In genomic region chr11:24819863-24820434, GRCh38 we compare ENCODE assay signal across 35 cellular contexts.
"Had no signal": no experiment of that assay in that cellular context is flagged by ENCODE, and none has a peak within 500 bp of the region (broad histone marks: within the 10 kb centered on the region; RNA-seq: fewer than 3 reads in every experiment).

No MANE protein-coding gene starts in this region.

- DNase-seq: activated B cell treated with CpG ODN at 0.5 μM for 24 hours; activated CD4-positive, alpha-beta T cell treated with anti-CD3 and anti-CD28 coated beads for 48 hours; activated CD4-positive, alpha-beta T cell treated with anti-CD3 and anti-CD28 coated beads, Interleukin-2, amount 50 U/mL, for 1 hour; activated CD4-positive, alpha-beta T cell treated with anti-CD3 and anti-CD28 coated beads, Interleukin-2, amount 50 U/mL, for 48 hours; activated CD8-positive, alpha-beta memory T cell treated with anti-CD3 and anti-CD28 coated beads for 24 hours; activated CD8-positive, alpha-beta T cell treated with anti-CD3 and anti-CD28 coated beads for 36 hours; activated effector memory CD4-positive, alpha-beta T cell treated with Interleukin-2 at 50 U/mL for 16 hours; activated gamma-delta T cell treated with Interleukin-2 at 50 U/mL for 16 hours; activated naive CD4-positive, alpha-beta T cell treated with anti-CD3 and anti-CD28 coated beads, Interleukin-2, amount 50 U/mL, for 16 hours; activated naive CD4-positive, alpha-beta T cell treated with Interleukin-2 at 50 U/mL for 16 hours; activated T-cell treated with anti-CD3 and anti-CD28 coated beads, Interleukin-2, amount 50 U/mL, for 4 hours; amniotic stem cell; anterior cingulate cortex; brain microvascular endothelial cell; dorsolateral prefrontal cortex; effector memory CD4-positive, alpha-beta T cell; endodermal cell; erythroblast; gastrocnemius medialis; glutamatergic neuron; heart right ventricle; T-helper 17 cell; T1000; WERI-Rb-1 had no signal

- H3K36me3 ChIP-seq: brain microvascular endothelial cell, esophagus muscularis mucosa, gastrocnemius medialis, heart right ventricle, WERI-Rb-1 had no signal

- FAIRE-seq: astrocyte, bronchial epithelial cell had no signal

- H3K4me1 Mint-ChIP-seq: activated B cell treated with CpG ODN at 0.5 μM for 24 hours; activated T-helper 17 cell treated with anti-CD3 and anti-CD28 coated beads, Interleukin-2, amount 50 U/mL, for 72 hours; central memory CD8-positive, alpha-beta T cell; T-helper 17 cell had no signal

- H3K4me3 ChIP-seq: coronary artery, dorsolateral prefrontal cortex, esophagus muscularis mucosa, gastrocnemius medialis, heart right ventricle had no signal

- H3K4me1 ChIP-seq: esophagus muscularis mucosa, foreskin keratinocyte, gastrocnemius medialis, heart right ventricle had no signal

- H3K27ac ChIP-seq: brain microvascular endothelial cell, coronary artery, dorsolateral prefrontal cortex, esophagus muscularis mucosa, foreskin keratinocyte, gastrocnemius medialis, heart right ventricle, WERI-Rb-1 had no signal

- H3K36me3 Mint-ChIP-seq: activated naive CD8-positive, alpha-beta T cell had no signal

- H3K4me3 Mint-ChIP-seq: activated B cell treated with CpG ODN at 0.5 μM for 24 hours; activated CD8-positive, alpha-beta T cell treated with anti-CD3 and anti-CD28 coated beads for 36 hours; activated naive CD8-positive, alpha-beta T cell; activated T-cell treated with anti-CD3 and anti-CD28 coated beads, Interleukin-2, amount 50 U/mL, for 4 hours; activated T-helper 17 cell treated with anti-CD3 and anti-CD28 coated beads, Interleukin-2, amount 50 U/mL, for 72 hours; central memory CD8-positive, alpha-beta T cell; dendritic cell treated with granulocyte-macrophage colony-stimulating factor and Interleukin-4, amounts not matched to agents 40 ng/mL and 50 ng/mL, for 4 days; endodermal cell; T-helper 17 cell; T-helper 2 cell treated with Interferon-gamma antibody and Interleukin-4, amounts not matched to agents 5 μg/mL and 100 μg/mL, for 36 hours had no signal

- H3K9me3 ChIP-seq: esophagus muscularis mucosa, gastrocnemius medialis, heart right ventricle had no signal

- ATAC-seq: activated CD4-positive, CD25-positive, alpha-beta regulatory T cell treated with anti-CD3 and anti-CD28 coated beads, Interleukin-2, amount 50 U/mL, for 24 hours; activated CD8-positive, alpha-beta T cell treated with anti-CD3 and anti-CD28 coated beads for 36 hours; activated T-cell treated with anti-CD3 and anti-CD28 coated beads, Interleukin-2, amount 50 U/mL, for 4 hours; activated T-helper 17 cell treated with anti-CD3 and anti-CD28 coated beads, Interleukin-2, amount 50 U/mL, for 72 hours; gastrocnemius medialis; heart right ventricle; T-helper 17 cell had no signal

- H3K27me3 Mint-ChIP-seq: activated B cell treated with CpG ODN at 0.5 μM for 24 hours; activated CD8-positive, alpha-beta T cell treated with anti-CD3 and anti-CD28 coated beads for 36 hours; activated naive CD8-positive, alpha-beta T cell; activated T-helper 17 cell treated with anti-CD3 and anti-CD28 coated beads, Interleukin-2, amount 50 U/mL, for 72 hours; central memory CD8-positive, alpha-beta T cell; dendritic cell treated with granulocyte-macrophage colony-stimulating factor and Interleukin-4, amounts not matched to agents 40 ng/mL and 50 ng/mL, for 4 days; T-helper 17 cell had no signal

- H3K27ac Mint-ChIP-seq: activated B cell treated with CpG ODN at 0.5 μM for 24 hours; activated CD8-positive, alpha-beta T cell treated with anti-CD3 and anti-CD28 coated beads for 36 hours; activated naive CD8-positive, alpha-beta T cell; activated T-helper 17 cell treated with anti-CD3 and anti-CD28 coated beads, Interleukin-2, amount 50 U/mL, for 72 hours; endodermal cell; T-helper 17 cell; T-helper 2 cell treated with Interferon-gamma antibody and Interleukin-4, amounts not matched to agents 5 μg/mL and 100 μg/mL, for 36 hours had no signal

- H3K9me3 Mint-ChIP-seq: activated B cell treated with CpG ODN at 0.5 μM for 24 hours; dendritic cell treated with granulocyte-macrophage colony-stimulating factor and Interleukin-4, amounts not matched to agents 40 ng/mL and 50 ng/mL, for 4 days; endodermal cell had no signal

- H3K27me3 ChIP-seq: brain microvascular endothelial cell, dorsolateral prefrontal cortex, esophagus muscularis mucosa, foreskin keratinocyte, gastrocnemius medialis, heart right ventricle had no signal
